ENCODE assay signal across 24 cellular contexts in genomic region chr6:90278129-90278528, GRCh38. TPM values are rescaled to one million over a fixed set of nuclear protein-coding genes. Genes with fewer than 3 reads are reported as not detected.
DNase-seq lines count a peak whose midpoint lies in the region; ATAC-seq lines count a peak whose summit lies in the region.
"Had no signal": no experiment of that assay in that cellular context is flagged by ENCODE, and none has a peak within 500 bp of the region (broad histone marks: within the 10 kb centered on the region; RNA-seq: fewer than 3 reads in every experiment).

No MANE protein-coding gene starts in this region.

- peaks cover 21% of the 10 kb centered on the region for H3K4me1 ChIP-seq in thymus (ENCODE audit: control insufficient read depth, insufficient read depth, low read length)
- H3K4me1 ChIP-seq: thyroid gland had no signal

- H3K36me3 ChIP-seq in thymus (ENCODE audit: control insufficient read depth, insufficient read depth) = no peaks in the 10 kb centered on the region
- H3K36me3 ChIP-seq: sigmoid colon, thyroid gland had no signal

- no peak for ATAC-seq in T-helper 17 cell
- ATAC-seq: effector memory CD8-positive, alpha-beta T cell had no signal

- no peak for DNase-seq in activated naive CD4-positive, alpha-beta T cell treated with Interleukin-2 at 50 U/mL for 16 hours
- DNase-seq in T-helper 17 cell (no peak), immature natural killer cell (no peak), GF-D8 (lab: John Stamatoyannopoulos, UW) (no peak), NOMO-1 (lab: John Stamatoyannopoulos, UW; ENCODE audit: unreplicated experiment in 2 of 2) (no peak)
- DNase-seq: activated gamma-delta T cell treated with Interleukin-2 at 50 U/mL for 16 hours; DMS79; effector memory CD8-positive, alpha-beta T cell; H7; kidney glomerular epithelial cell; mesendoderm; NCI-H187; NCI-H2227 treated with DMSO at 0.1 percent for 48 hours; NCI-H748 treated with DMSO at 0.1 percent for 48 hours; SHP77; sigmoid colon; thyroid gland had no signal

- H3K4me1 Mint-ChIP-seq in activated naive CD4-positive, alpha-beta T cell treated with anti-CD3 and anti-CD28 coated beads, Interleukin-2, amount 50 U/mL, for 24 hours = peaks cover 93% of the 10 kb centered on the region
- H3K4me1 Mint-ChIP-seq in T-helper 17 cell (peaks cover 30% of the 10 kb centered on the region), immature natural killer cell (peaks cover 18 to 20% of the 10 kb centered on the region in 2 donors)

- H3K4me3 ChIP-seq in thymus (ENCODE audit: low read length) = no peak overlapping the region
- H3K4me3 ChIP-seq: sigmoid colon, thyroid gland had no signal

- peak overlapping the region; percentile 83 for H3K4me3 Mint-ChIP-seq in activated naive CD4-positive, alpha-beta T cell treated with anti-CD3 and anti-CD28 coated beads, Interleukin-2, amount 50 U/mL, for 24 hours
- H3K4me3 Mint-ChIP-seq in T-helper 17 cell (no peak overlapping the region), immature natural killer cell (no peak overlapping the region)
- H3K4me3 Mint-ChIP-seq: effector memory CD8-positive, alpha-beta T cell; nephron had no signal

- peaks cover 45% of the 10 kb centered on the region for H3K36me3 Mint-ChIP-seq in activated naive CD4-positive, alpha-beta T cell treated with anti-CD3 and anti-CD28 coated beads, Interleukin-2, amount 50 U/mL, for 24 hours
- H3K36me3 Mint-ChIP-seq in T-helper 17 cell (ENCODE audit: low read depth) (no peaks in the 10 kb centered on the region), immature natural killer cell (no peaks in the 10 kb centered on the region)

- H3K27me3 ChIP-seq in thymus (ENCODE audit: control insufficient read depth, insufficient read depth) = no peaks in the 10 kb centered on the region
- H3K27me3 ChIP-seq: sigmoid colon, thyroid gland had no signal

- H3K9me3 ChIP-seq in T-helper 17 cell (ENCODE audit: control insufficient read depth, low read length, poor library complexity, severe bottlenecking) = no peaks in the 10 kb centered on the region
- H3K9me3 ChIP-seq in thymus (ENCODE audit: control insufficient read depth) = no peaks in the 10 kb centered on the region
- H3K9me3 ChIP-seq: sigmoid colon, thyroid gland had no signal

- peak overlapping the region; percentile 5 for H3K27ac ChIP-seq in thymus (ENCODE audit: low read depth)
- H3K27ac ChIP-seq: KMS-11, parathyroid adenoma, sigmoid colon, thyroid gland, VCaP had no signal

- H3K27ac Mint-ChIP-seq in activated naive CD4-positive, alpha-beta T cell treated with anti-CD3 and anti-CD28 coated beads, Interleukin-2, amount 50 U/mL, for 24 hours = peak overlapping the region; percentile 99
- peak overlapping the region; percentile 97 for H3K27ac Mint-ChIP-seq in T-helper 17 cell
- H3K27ac Mint-ChIP-seq in immature natural killer cell = peak overlapping the region in 4 of 6 donors; percentile 2 to 53 (median 16)
- H3K27ac Mint-ChIP-seq: nephron had no signal

- peaks cover 11% of the 10 kb centered on the region for H3K9me3 Mint-ChIP-seq in activated naive CD4-positive, alpha-beta T cell treated with anti-CD3 and anti-CD28 coated beads, Interleukin-2, amount 50 U/mL, for 24 hours
- H3K9me3 Mint-ChIP-seq in immature natural killer cell = no peaks in the 10 kb centered on the region
- H3K9me3 Mint-ChIP-seq: effector memory CD8-positive, alpha-beta T cell had no signal

- 91% methylated on average over 4 of the region's 4 CpGs for WGBS in thymus

- no peaks in the 10 kb centered on the region for H3K27me3 Mint-ChIP-seq in activated naive CD4-positive, alpha-beta T cell treated with anti-CD3 and anti-CD28 coated beads, Interleukin-2, amount 50 U/mL, for 24 hours
- H3K27me3 Mint-ChIP-seq in T-helper 17 cell = no peaks in the 10 kb centered on the region
- H3K27me3 Mint-ChIP-seq in immature natural killer cell (ENCODE audit: low read depth in 3 of 3) = peaks cover 4 to 12% (median 5%) of the 10 kb centered on the region in 3 donors

RNA-seq across cellular contexts. Expression of gene BACH2, which starts 18.5 kb away (rescaled TPM):
- 10 to 100 TPM; 53.7 to 69.9 TPM for total RNA-seq in T-helper 17 cell
- polyA plus RNA-seq in immature natural killer cell (1 to 10 TPM; 2.3 to 8.1 (median 8.0) TPM), thymus (12.7 TPM)
- total RNA-seq: HT-29 had no signal

Comparison
In these comparisons a context has a peak if more than half of its experiments do, and no peak if none do; other contexts are left out.
1. H3K27ac Mint-ChIP-seq: peak in every context shown above with its lines; median percentile 99 in activated naive CD4-positive, alpha-beta T cell treated with anti-CD3 and anti-CD28 coated beads, Interleukin-2, amount 50 U/mL, for 24 hours; 97 in T-helper 17 cell; 16 in immature natural killer cell.